In the genomic region with DNA sequence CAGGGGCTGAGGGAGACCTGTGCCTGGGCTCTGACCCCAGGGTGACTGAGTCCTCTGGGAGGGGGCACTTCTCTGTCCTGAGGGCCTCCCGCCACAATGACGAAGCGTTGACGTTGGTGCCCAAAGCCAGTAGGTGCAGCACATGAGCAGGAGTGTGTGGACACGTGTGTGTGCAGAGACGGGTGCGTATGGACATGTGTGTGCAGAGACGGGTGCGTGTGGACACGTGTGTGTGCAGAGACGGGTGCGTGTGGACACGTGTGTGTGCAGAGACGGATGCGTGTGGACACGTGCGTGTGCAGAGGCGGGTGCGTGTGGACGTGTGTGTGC, we compare ENCODE assay signal across 17 cellular contexts. TPM values are rescaled to one million over a fixed set of nuclear protein-coding genes. Genes with fewer than 3 reads are reported as not detected.
A peak's percentile ranks its signal among the peaks of the same experiment; 100 is the strongest.
DNase-seq lines count a peak whose midpoint lies in the region; ATAC-seq lines count a peak whose summit lies in the region.
"Had no signal": no experiment of that assay in that cellular context is flagged by ENCODE, and none has a peak within 500 bp of the region (broad histone marks: within the 10 kb centered on the region; RNA-seq: fewer than 3 reads in every experiment).

No MANE protein-coding gene starts in this region.

- no peak overlapping the region for H3K4me3 ChIP-seq in naive thymus-derived CD4-positive, alpha-beta T cell (ENCODE audit: low read length)
- H3K4me3 ChIP-seq: A549, GM23248 had no signal

- no peak for ATAC-seq in activated naive CD8-positive, alpha-beta T cell treated with anti-CD3 and anti-CD28 coated beads, Interleukin-2, amount 10 ng/mL, durations not matched to agents 7 days and 5 days (ENCODE audit: low read depth)
- ATAC-seq in naive thymus-derived CD4-positive, alpha-beta T cell, result no peak
- ATAC-seq: A549 had no signal

- H3K4me1 Mint-ChIP-seq in activated naive CD8-positive, alpha-beta T cell treated with anti-CD3 and anti-CD28 coated beads, Interleukin-2, amount 10 ng/mL, durations not matched to agents 7 days and 5 days, result peaks cover 12% of the 10 kb centered on the region
- H3K4me1 Mint-ChIP-seq in activated naive CD8-positive, alpha-beta T cell treated with anti-CD3 and anti-CD28 coated beads for 36 hours, result peaks cover 28% of the 10 kb centered on the region
- peaks cover 17 to 30% (median 19%) of the 10 kb centered on the region in 7 donors for H3K4me1 Mint-ChIP-seq in naive thymus-derived CD4-positive, alpha-beta T cell

- POLR2A ChIA-PET in activated naive CD8-positive, alpha-beta T cell treated with anti-CD3 and anti-CD28 coated beads, Interleukin-2, amount 10 ng/mL, durations not matched to agents 7 days and 5 days (lab: Charles Lee), result interaction anchor here (1.0 to 10.2 kb wide), 7 partner anchors 18 to 139 kb away, joined by 3 to 222 read pairs (median 7); a partner anchor contains a TSS
- POLR2A ChIA-PET in naive thymus-derived CD4-positive, alpha-beta T cell (lab: Charles Lee), result interaction anchor here (0.6 to 12.6 kb wide), 9 partner anchors 15 to 690 kb away, joined by 3 to 237 read pairs (median 5); a partner anchor contains a TSS

- H3K4me3 Mint-ChIP-seq in activated naive CD8-positive, alpha-beta T cell treated with anti-CD3 and anti-CD28 coated beads, Interleukin-2, amount 10 ng/mL, durations not matched to agents 7 days and 5 days, result no peak overlapping the region
- H3K4me3 Mint-ChIP-seq in activated naive CD8-positive, alpha-beta T cell treated with anti-CD3 and anti-CD28 coated beads for 36 hours, result no peak overlapping the region
- no peak overlapping the region for H3K4me3 Mint-ChIP-seq in naive thymus-derived CD4-positive, alpha-beta T cell

- peaks cover 20% of the 10 kb centered on the region in 2 donors for H3K4me1 ChIP-seq in naive thymus-derived CD4-positive, alpha-beta T cell (ENCODE audit: control insufficient read depth in 2 of 2, insufficient read depth in 2 of 2, low read length in 2 of 2)

- peak; percentile 39 for DNase-seq in activated naive CD8-positive, alpha-beta T cell treated with anti-CD3 and anti-CD28 coated beads, Interleukin-2, amount 10 ng/mL, durations not matched to agents 7 days and 5 days
- no peak for DNase-seq in activated naive CD8-positive, alpha-beta T cell treated with anti-CD3 and anti-CD28 coated beads for 36 hours
- peak in 1 of 9 donors; percentile 7 for DNase-seq in naive thymus-derived CD4-positive, alpha-beta T cell
- no peak for DNase-seq in effector CD4-positive, alpha-beta T cell
- no peak for DNase-seq in DMS53 (lab: John Stamatoyannopoulos, UW)
- DNase-seq: BE2C, Caco-2, GM23248, H7, IMR-90, KBM-7 had no signal

- no peaks in the 10 kb centered on the region for H3K9me3 Mint-ChIP-seq in activated naive CD8-positive, alpha-beta T cell treated with anti-CD3 and anti-CD28 coated beads, Interleukin-2, amount 10 ng/mL, durations not matched to agents 7 days and 5 days
- no peaks in the 10 kb centered on the region for H3K9me3 Mint-ChIP-seq in activated naive CD8-positive, alpha-beta T cell treated with anti-CD3 and anti-CD28 coated beads for 36 hours
- H3K9me3 Mint-ChIP-seq in naive thymus-derived CD4-positive, alpha-beta T cell, result no peaks in the 10 kb centered on the region
- H3K9me3 Mint-ChIP-seq: CD8-positive, alpha-beta T cell had no signal

- H3K27ac ChIP-seq in KOPT-K1 (ENCODE audit: low read depth, low read length, poor library complexity, severe bottlenecking), result peak overlapping the region; percentile 80
- peak overlapping the region; percentile 91 for H3K27ac ChIP-seq in naive thymus-derived CD4-positive, alpha-beta T cell (ENCODE audit: low read depth, low read length)
- H3K27ac ChIP-seq: A549, C4-2B, GM23248 had no signal

- H3K27me3 Mint-ChIP-seq in activated naive CD8-positive, alpha-beta T cell treated with anti-CD3 and anti-CD28 coated beads, Interleukin-2, amount 10 ng/mL, durations not matched to agents 7 days and 5 days, result no peaks in the 10 kb centered on the region
- peaks cover 4% of the 10 kb centered on the region for H3K27me3 Mint-ChIP-seq in activated naive CD8-positive, alpha-beta T cell treated with anti-CD3 and anti-CD28 coated beads for 36 hours
- no peaks in the 10 kb centered on the region for H3K27me3 Mint-ChIP-seq in naive thymus-derived CD4-positive, alpha-beta T cell

- CTCF ChIA-PET in naive thymus-derived CD4-positive, alpha-beta T cell (lab: Charles Lee), result interaction anchor here (0.7 to 3.5 kb wide), 3 partner anchors 18 to 117 kb away, joined by 3 to 61 read pairs (median 3); no protein-coding TSS in a partner anchor

- intact Hi-C loops in naive thymus-derived CD4-positive, alpha-beta T cell (cut with micrococcal nuclease), result no loop called here

- no peaks in the 10 kb centered on the region for H3K27me3 ChIP-seq in naive thymus-derived CD4-positive, alpha-beta T cell (ENCODE audit: control insufficient read depth in 2 of 2, insufficient read depth in 2 of 2, low read length in 2 of 2)
- H3K27me3 ChIP-seq: BE2C had no signal

- no peak overlapping the region for H3K27ac Mint-ChIP-seq in activated naive CD8-positive, alpha-beta T cell treated with anti-CD3 and anti-CD28 coated beads, Interleukin-2, amount 10 ng/mL, durations not matched to agents 7 days and 5 days
- H3K27ac Mint-ChIP-seq in activated naive CD8-positive, alpha-beta T cell treated with anti-CD3 and anti-CD28 coated beads for 36 hours, result no peak overlapping the region
- no peak overlapping the region for H3K27ac Mint-ChIP-seq in naive thymus-derived CD4-positive, alpha-beta T cell

- H3K36me3 Mint-ChIP-seq in activated naive CD8-positive, alpha-beta T cell treated with anti-CD3 and anti-CD28 coated beads, Interleukin-2, amount 10 ng/mL, durations not matched to agents 7 days and 5 days, result peaks cover 11% of the 10 kb centered on the region
- peaks cover 38% of the 10 kb centered on the region for H3K36me3 Mint-ChIP-seq in activated naive CD8-positive, alpha-beta T cell treated with anti-CD3 and anti-CD28 coated beads for 36 hours
- peaks cover 0 to 17% (median 4%) of the 10 kb centered on the region in 5 donors for H3K36me3 Mint-ChIP-seq in naive thymus-derived CD4-positive, alpha-beta T cell

- H3K36me3 ChIP-seq in KOPT-K1 (ENCODE audit: insufficient read depth, low read length), result peaks cover 22% of the 10 kb centered on the region; the same call in 1 of the 2 replicates
- H3K36me3 ChIP-seq in naive thymus-derived CD4-positive, alpha-beta T cell (ENCODE audit: control insufficient read depth in 2 of 3, insufficient read depth in 3 of 3, low read length in 3 of 3), result peaks cover 0 to 39% (median 0%) of the 10 kb centered on the region in 3 experiments
- H3K36me3 ChIP-seq: BE2C had no signal

- peaks cover 6% of the 10 kb centered on the region for H3K9me3 ChIP-seq in KOPT-K1 (ENCODE audit: insufficient read depth, low read length, poor library complexity, severe bottlenecking)
- no peaks in the 10 kb centered on the region for H3K9me3 ChIP-seq in naive thymus-derived CD4-positive, alpha-beta T cell (ENCODE audit: control insufficient read depth in 2 of 3, low read length in 3 of 3)
- H3K9me3 ChIP-seq: A549, BE2C, Caco-2 had no signal

RNA-seq across cellular contexts. Expression of a gene that starts 0.7 kb away (rescaled TPM):
- total RNA-seq in activated naive CD8-positive, alpha-beta T cell treated with anti-CD3 and anti-CD28 coated beads, Interleukin-2, amount 10 ng/mL, durations not matched to agents 7 days and 5 days, result 100 to 1,000 TPM; 286 to 320 TPM
- 100 to 1,000 TPM; 291 to 293 TPM for total RNA-seq in activated naive CD8-positive, alpha-beta T cell treated with anti-CD3 and anti-CD28 coated beads for 36 hours
- total RNA-seq in naive thymus-derived CD4-positive, alpha-beta T cell, result 100 to 1,000 TPM in 3 of 5 experiments, 10 to 100 TPM in 2; 61.9 to 390 (median 165) TPM
- 100 to 1,000 TPM; 169 to 183 TPM for polyA plus RNA-seq in naive thymus-derived CD4-positive, alpha-beta T cell
- total RNA-seq: Daoy, IMR-90 had no signal
- polyA plus RNA-seq: A549, IMR-90 had no signal

RNA-seq across cellular contexts. Expression of a gene that starts 15.4 kb away (rescaled TPM):
- 1 to 10 TPM in 1 of 2 experiments, under 1 TPM in 1; 0.86 to 1.0 TPM for total RNA-seq in activated naive CD8-positive, alpha-beta T cell treated with anti-CD3 and anti-CD28 coated beads, Interleukin-2, amount 10 ng/mL, durations not matched to agents 7 days and 5 days
- under 1 TPM; 0.72 to 0.74 TPM for total RNA-seq in activated naive CD8-positive, alpha-beta T cell treated with anti-CD3 and anti-CD28 coated beads for 36 hours
- 10 to 100 TPM in 2 of 5 experiments, 1 to 10 TPM in 3; 2.3 to 32.4 (median 5.1) TPM for total RNA-seq in naive thymus-derived CD4-positive, alpha-beta T cell
- 1 to 10 TPM; 1.5 to 3.2 TPM for polyA plus RNA-seq in naive thymus-derived CD4-positive, alpha-beta T cell

RNA-seq across cellular contexts. Expression of a gene that starts 40.9 kb away (rescaled TPM):
- total RNA-seq in activated naive CD8-positive, alpha-beta T cell treated with anti-CD3 and anti-CD28 coated beads, Interleukin-2, amount 10 ng/mL, durations not matched to agents 7 days and 5 days, result not detected
- total RNA-seq in activated naive CD8-positive, alpha-beta T cell treated with anti-CD3 and anti-CD28 coated beads for 36 hours, result under 1 TPM; 0.10 to 0.23 TPM
- not detected for total RNA-seq in naive thymus-derived CD4-positive, alpha-beta T cell
- polyA plus RNA-seq in naive thymus-derived CD4-positive, alpha-beta T cell, result not detected
- total RNA-seq: CD8-positive, alpha-beta T cell; Daoy; GM23248 had no signal
- polyA plus RNA-seq: GM23248 had no signal

RNA-seq across cellular contexts. Expression of a gene that starts 44.6 kb away (rescaled TPM):
- total RNA-seq in activated naive CD8-positive, alpha-beta T cell treated with anti-CD3 and anti-CD28 coated beads, Interleukin-2, amount 10 ng/mL, durations not matched to agents 7 days and 5 days, result 100 to 1,000 TPM; 135 to 140 TPM
- total RNA-seq in activated naive CD8-positive, alpha-beta T cell treated with anti-CD3 and anti-CD28 coated beads for 36 hours, result 100 to 1,000 TPM; 110 to 115 TPM
- total RNA-seq in naive thymus-derived CD4-positive, alpha-beta T cell, result 100 to 1,000 TPM; 144 to 249 (median 176) TPM
- polyA plus RNA-seq in naive thymus-derived CD4-positive, alpha-beta T cell, result 10 to 100 TPM; 46.1 to 81.3 TPM

RNA-seq across cellular contexts. Expression of a gene that starts 53.4 kb away (rescaled TPM):
- not detected for total RNA-seq in activated naive CD8-positive, alpha-beta T cell treated with anti-CD3 and anti-CD28 coated beads, Interleukin-2, amount 10 ng/mL, durations not matched to agents 7 days and 5 days
- total RNA-seq in activated naive CD8-positive, alpha-beta T cell treated with anti-CD3 and anti-CD28 coated beads for 36 hours, result not detected
- not detected for total RNA-seq in naive thymus-derived CD4-positive, alpha-beta T cell
- polyA plus RNA-seq in naive thymus-derived CD4-positive, alpha-beta T cell, result not detected
- total RNA-seq: CD8-positive, alpha-beta T cell; Daoy; GM23248; H7; IMR-90 had no signal
- polyA plus RNA-seq: A549, AG04450, GM23248, IMR-90 had no signal
